ENCODE assay signal across 24 cellular contexts in genomic region chr1:43961692-43962091, GRCh38. TPM values are rescaled to one million over a fixed set of nuclear protein-coding genes. Genes with fewer than 3 reads are reported as not detected.
"Had no signal": no experiment of that assay in that cellular context is flagged by ENCODE, and none has a peak within 500 bp of the region (broad histone marks: within the 10 kb centered on the region; RNA-seq: fewer than 3 reads in every experiment).

No MANE protein-coding gene starts in this region.

- H3K36me3 ChIP-seq: colonic mucosa had no signal

- H3K4me1 ChIP-seq: adrenal gland, ascending aorta, colonic mucosa had no signal

- H3K27me3 ChIP-seq: adrenal gland, ascending aorta, colonic mucosa had no signal

- DNase-seq: activated CD4-positive, alpha-beta memory T cell treated with anti-CD3 and anti-CD28 coated beads for 36 hours; activated CD4-positive, alpha-beta T cell treated with anti-CD3 and anti-CD28 coated beads for 36 hours; activated CD4-positive, alpha-beta T cell treated with anti-CD3 and anti-CD28 coated beads, Interleukin-2, amount 10 ng/mL, durations not matched to agents 24 days and 14 days; activated CD4-positive, CD25-positive, alpha-beta regulatory T cell; activated CD4-positive, CD25-positive, alpha-beta regulatory T cell treated with anti-CD3 and anti-CD28 coated beads, Interleukin-2, amount 50 U/mL, for 72 hours; activated CD8-positive, alpha-beta memory T cell treated with anti-CD3 and anti-CD28 coated beads, Interleukin-2, amount 10 ng/mL, durations not matched to agents 7 days and 5 days; activated CD8-positive, alpha-beta memory T cell treated with anti-CD3 and anti-CD28 coated beads, Interleukin-2, amount 50 U/mL, for 4 hours; activated CD8-positive, alpha-beta T cell treated with anti-CD3 and anti-CD28 coated beads, Interleukin-2, amount 10 ng/mL, durations not matched to agents 7 days and 5 days; activated effector memory CD4-positive, alpha-beta T cell treated with anti-CD3 and anti-CD28 coated beads, Interleukin-2, amount 50 U/mL, for 16 hours; activated naive CD4-positive, alpha-beta T cell treated with anti-CD3 and anti-CD28 coated beads for 36 hours; activated naive CD8-positive, alpha-beta T cell treated with anti-CD3 and anti-CD28 coated beads for 36 hours; activated naive CD8-positive, alpha-beta T cell treated with anti-CD3 and anti-CD28 coated beads, Interleukin-2, amount 50 U/mL, for 24 hours; activated T-cell treated with anti-CD3 and anti-CD28 coated beads, Interleukin-2, amount 50 U/mL, for 1 hour; activated T-cell treated with anti-CD3 and anti-CD28 coated beads, Interleukin-2, amount 50 U/mL, for 48 hours; adrenal gland; colonic mucosa; effector memory CD4-positive, alpha-beta T cell; endodermal cell; foreskin fibroblast; T-helper 1 cell; T-helper 17 cell had no signal

- H3K4me3 ChIP-seq: adrenal gland, ascending aorta, colonic mucosa had no signal

- H3K27ac ChIP-seq: adrenal gland, ascending aorta, colonic mucosa had no signal

- ATAC-seq: activated CD4-positive, alpha-beta T cell treated with anti-CD3 and anti-CD28 coated beads for 36 hours; activated CD8-positive, alpha-beta memory T cell treated with anti-CD3 and anti-CD28 coated beads, Interleukin-2, amount 10 ng/mL, durations not matched to agents 7 days and 5 days; activated CD8-positive, alpha-beta T cell treated with anti-CD3 and anti-CD28 coated beads, Interleukin-2, amount 10 ng/mL, durations not matched to agents 7 days and 5 days; activated naive CD8-positive, alpha-beta T cell treated with anti-CD3 and anti-CD28 coated beads, Interleukin-2, amount 50 U/mL, for 24 hours; esophagus mucosa; T-helper 17 cell had no signal

- H3K9me3 ChIP-seq: adrenal gland, ascending aorta, colonic mucosa had no signal

RNA-seq across cellular contexts. Expression of gene ARTN, which starts 28.1 kb away (rescaled TPM):
- total RNA-seq: activated CD4-positive, alpha-beta memory T cell treated with anti-CD3 and anti-CD28 coated beads for 36 hours; activated CD4-positive, alpha-beta T cell treated with anti-CD3 and anti-CD28 coated beads, Interleukin-2, amount 10 ng/mL, durations not matched to agents 24 days and 14 days; activated CD8-positive, alpha-beta memory T cell treated with anti-CD3 and anti-CD28 coated beads, Interleukin-2, amount 10 ng/mL, durations not matched to agents 7 days and 5 days; activated naive CD4-positive, alpha-beta T cell treated with anti-CD3 and anti-CD28 coated beads for 36 hours; ascending aorta; dermis microvascular lymphatic vessel endothelial cell had no signal
